In the genomic region with DNA sequence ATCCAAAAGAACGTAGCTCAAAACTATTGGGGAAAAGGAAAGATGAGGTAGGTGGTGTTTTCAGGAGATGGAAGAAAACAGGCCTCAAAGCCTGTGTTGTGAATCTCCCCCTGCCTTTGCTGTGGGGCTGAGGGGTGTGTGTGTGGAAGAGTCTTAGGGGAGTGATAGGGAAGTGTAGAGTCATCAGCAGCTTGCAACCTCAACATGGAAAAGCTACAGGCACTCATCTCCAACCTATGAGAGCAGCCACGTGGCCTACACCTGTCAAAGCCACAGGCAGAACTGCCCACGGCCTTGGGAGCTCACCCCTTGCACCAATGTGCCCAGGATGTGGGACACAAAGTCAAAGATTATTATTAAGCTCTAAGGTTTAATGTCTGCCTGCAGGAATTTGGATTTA, we compare ENCODE assay signal across 39 cellular contexts. TPM values are rescaled to one million over a fixed set of nuclear protein-coding genes. Genes with fewer than 3 reads are reported as not detected.
"Had no signal": no experiment of that assay in that cellular context is flagged by ENCODE, and none has a peak within 500 bp of the region (broad histone marks: within the 10 kb centered on the region; RNA-seq: fewer than 3 reads in every experiment).

No MANE protein-coding gene starts in this region.

- H3K4me1 Mint-ChIP-seq: brain had no signal

- H3K36me3 Mint-ChIP-seq: activated CD8-positive, alpha-beta memory T cell treated with anti-CD3 and anti-CD28 coated beads, Interleukin-2, amount 10 ng/mL, durations not matched to agents 7 days and 5 days; activated naive CD4-positive, alpha-beta T cell treated with anti-CD3 and anti-CD28 coated beads, Interleukin-2, amount 10 ng/mL, durations not matched to agents 7 days and 5 days; brain had no signal

- H3K4me1 ChIP-seq: adrenal gland, ascending aorta, breast epithelium, colonic mucosa, esophagus squamous epithelium, gastroesophageal sphincter had no signal

- H3K36me3 ChIP-seq: adrenal gland, ascending aorta, breast epithelium, cardiac muscle cell, colonic mucosa, esophagus squamous epithelium, gastroesophageal sphincter, WERI-Rb-1 had no signal

- H3K9me3 ChIP-seq: adrenal gland, ascending aorta, colonic mucosa, esophagus squamous epithelium had no signal

- H3K9me3 Mint-ChIP-seq: activated B cell treated with CpG ODN at 0.5 μM for 24 hours had no signal

- DNase-seq: activated B cell treated with CpG ODN at 0.5 μM for 24 hours; activated CD4-positive, alpha-beta T cell treated with anti-CD3 and anti-CD28 coated beads for 48 hours; activated CD4-positive, alpha-beta T cell treated with anti-CD3 and anti-CD28 coated beads, Interleukin-2, amount 50 U/mL, for 1 hour; activated CD4-positive, alpha-beta T cell treated with anti-CD3 and anti-CD28 coated beads, Interleukin-2, amount 50 U/mL, for 48 hours; activated CD8-positive, alpha-beta memory T cell treated with anti-CD3 and anti-CD28 coated beads, Interleukin-2, amount 10 ng/mL, durations not matched to agents 7 days and 5 days; activated CD8-positive, alpha-beta memory T cell treated with anti-CD3 and anti-CD28 coated beads, Interleukin-2, amount 50 U/mL, for 4 hours; activated CD8-positive, alpha-beta T cell treated with anti-CD3 and anti-CD28 coated beads for 36 hours; activated gamma-delta T cell; activated naive CD4-positive, alpha-beta T cell; activated naive CD4-positive, alpha-beta T cell treated with anti-CD3 and anti-CD28 coated beads, Interleukin-2, amount 10 ng/mL, durations not matched to agents 7 days and 5 days; activated T-cell treated with anti-CD3 and anti-CD28 coated beads for 4 hours; activated T-cell treated with anti-CD3 and anti-CD28 coated beads, Interleukin-2, amount 50 U/mL, for 24 hours; activated T-cell treated with anti-CD3 and anti-CD28 coated beads, Interleukin-2, amount 50 U/mL, for 72 hours; adrenal gland; central memory CD4-positive, alpha-beta T cell; cerebellar nuclear complex; colonic mucosa; effector CD8-positive, alpha-beta T cell; esophagus squamous epithelium; foreskin melanocyte; T-helper 1 cell; T-helper 17 cell; T1000; WERI-Rb-1 had no signal

- H3K27ac Mint-ChIP-seq: activated B cell treated with CpG ODN at 0.5 μM for 24 hours; activated CD8-positive, alpha-beta memory T cell treated with anti-CD3 and anti-CD28 coated beads, Interleukin-2, amount 10 ng/mL, durations not matched to agents 7 days and 5 days; activated CD8-positive, alpha-beta T cell treated with anti-CD3 and anti-CD28 coated beads for 36 hours; activated naive CD4-positive, alpha-beta T cell treated with anti-CD3 and anti-CD28 coated beads, Interleukin-2, amount 10 ng/mL, durations not matched to agents 7 days and 5 days; activated T-cell treated with anti-CD3 and anti-CD28 coated beads, Interleukin-2, amount 50 U/mL, for 24 hours; activated T-cell treated with anti-CD3 and anti-CD28 coated beads, Interleukin-2, amount 50 U/mL, for 72 hours; brain; T-helper 17 cell; T-helper 2 cell treated with Interferon-gamma antibody and Interleukin-4, amounts not matched to agents 5 μg/mL and 100 μg/mL, for 36 hours had no signal

- ATAC-seq: activated CD4-positive, CD25-positive, alpha-beta regulatory T cell treated with anti-CD3 and anti-CD28 coated beads, Interleukin-2, amount 50 U/mL, for 24 hours; activated CD8-positive, alpha-beta memory T cell treated with anti-CD3 and anti-CD28 coated beads, Interleukin-2, amount 10 ng/mL, durations not matched to agents 7 days and 5 days; activated CD8-positive, alpha-beta T cell treated with anti-CD3 and anti-CD28 coated beads for 36 hours; activated naive CD4-positive, alpha-beta T cell treated with anti-CD3 and anti-CD28 coated beads, Interleukin-2, amount 50 U/mL, for 72 hours; activated T-cell treated with anti-CD3 and anti-CD28 coated beads, Interleukin-2, amount 50 U/mL, for 72 hours; gastroesophageal sphincter; T-helper 17 cell had no signal

- H3K4me3 Mint-ChIP-seq: activated B cell treated with CpG ODN at 0.5 μM for 24 hours; activated CD8-positive, alpha-beta memory T cell treated with anti-CD3 and anti-CD28 coated beads, Interleukin-2, amount 10 ng/mL, durations not matched to agents 7 days and 5 days; activated CD8-positive, alpha-beta T cell treated with anti-CD3 and anti-CD28 coated beads for 36 hours; activated naive CD4-positive, alpha-beta T cell treated with anti-CD3 and anti-CD28 coated beads, Interleukin-2, amount 10 ng/mL, durations not matched to agents 7 days and 5 days; activated T-cell treated with anti-CD3 and anti-CD28 coated beads, Interleukin-2, amount 50 U/mL, for 24 hours; activated T-cell treated with anti-CD3 and anti-CD28 coated beads, Interleukin-2, amount 50 U/mL, for 72 hours; brain; T-helper 17 cell; T-helper 2 cell treated with Interferon-gamma antibody and Interleukin-4, amounts not matched to agents 5 μg/mL and 100 μg/mL, for 36 hours had no signal

- H3K27ac ChIP-seq: adrenal gland, ascending aorta, breast epithelium, cardiac muscle cell, colonic mucosa, epithelial cell of prostate, esophagus squamous epithelium, gastroesophageal sphincter, WERI-Rb-1 had no signal

- H3K4me3 ChIP-seq: adrenal gland, ascending aorta, breast epithelium, cardiac muscle cell, colonic mucosa, esophagus squamous epithelium, gastroesophageal sphincter had no signal

- H3K27me3 ChIP-seq: adrenal gland, ascending aorta, cardiac muscle cell, colonic mucosa had no signal

RNA-seq across cellular contexts. Expression of a gene that starts 4.3 kb away (rescaled TPM):
- total RNA-seq: activated B cell treated with CpG ODN at 0.5 μM for 24 hours, ascending aorta, cardiac muscle cell, dermis microvascular lymphatic vessel endothelial cell, endothelial cell of umbilical vein, fibroblast of lung, fibroblast of villous mesenchyme, glomerular endothelial cell, T-helper 17 cell had no signal

RNA-seq across cellular contexts. Expression of a gene that starts 25.6 kb away (rescaled TPM):
- total RNA-seq: activated CD8-positive, alpha-beta memory T cell treated with anti-CD3 and anti-CD28 coated beads for 36 hours; activated CD8-positive, alpha-beta memory T cell treated with anti-CD3 and anti-CD28 coated beads, Interleukin-2, amount 10 ng/mL, durations not matched to agents 7 days and 5 days; activated CD8-positive, alpha-beta T cell treated with anti-CD3 and anti-CD28 coated beads for 36 hours; activated naive CD4-positive, alpha-beta T cell treated with anti-CD3 and anti-CD28 coated beads, Interleukin-2, amount 50 U/mL, for 72 hours; activated T-cell treated with anti-CD3 and anti-CD28 coated beads, Interleukin-2, amount 50 U/mL, for 72 hours; cardiac muscle cell; dermis microvascular lymphatic vessel endothelial cell; endothelial cell of umbilical vein; fibroblast of lung; fibroblast of villous mesenchyme; glomerular endothelial cell had no signal

RNA-seq across cellular contexts. Expression of a gene that starts 27.6 kb away (rescaled TPM):
- total RNA-seq: activated B cell treated with CpG ODN at 0.5 μM for 24 hours; activated CD8-positive, alpha-beta memory T cell treated with anti-CD3 and anti-CD28 coated beads for 36 hours; activated CD8-positive, alpha-beta memory T cell treated with anti-CD3 and anti-CD28 coated beads, Interleukin-2, amount 10 ng/mL, durations not matched to agents 7 days and 5 days; activated CD8-positive, alpha-beta T cell treated with anti-CD3 and anti-CD28 coated beads for 36 hours; activated naive CD4-positive, alpha-beta T cell treated with anti-CD3 and anti-CD28 coated beads, Interleukin-2, amount 50 U/mL, for 72 hours; activated T-cell treated with anti-CD3 and anti-CD28 coated beads, Interleukin-2, amount 50 U/mL, for 72 hours; adrenal gland; ascending aorta; breast epithelium; cardiac muscle cell; colonic mucosa; dermis microvascular lymphatic vessel endothelial cell; endothelial cell of umbilical vein; esophagus squamous epithelium; fibroblast of lung; fibroblast of villous mesenchyme; gastroesophageal sphincter; glomerular endothelial cell; T-helper 17 cell had no signal

RNA-seq across cellular contexts. Expression of a gene that starts 47.6 kb away (rescaled TPM):
- total RNA-seq: activated B cell treated with CpG ODN at 0.5 μM for 24 hours; activated CD8-positive, alpha-beta memory T cell treated with anti-CD3 and anti-CD28 coated beads for 36 hours; activated CD8-positive, alpha-beta memory T cell treated with anti-CD3 and anti-CD28 coated beads, Interleukin-2, amount 10 ng/mL, durations not matched to agents 7 days and 5 days; activated CD8-positive, alpha-beta T cell treated with anti-CD3 and anti-CD28 coated beads for 36 hours; activated naive CD4-positive, alpha-beta T cell treated with anti-CD3 and anti-CD28 coated beads, Interleukin-2, amount 50 U/mL, for 72 hours; activated T-cell treated with anti-CD3 and anti-CD28 coated beads, Interleukin-2, amount 50 U/mL, for 72 hours; ascending aorta; cardiac muscle cell; dermis microvascular lymphatic vessel endothelial cell; endothelial cell of umbilical vein; fibroblast of lung; fibroblast of villous mesenchyme; glomerular endothelial cell; T-helper 17 cell had no signal
